Comparison of ENCODE assay signal across 17 cellular contexts in genomic region chr10:29140151-29140550, GRCh38.
DNase-seq lines count a peak whose midpoint lies in the region; ATAC-seq and TF ChIP-seq lines count a peak whose summit lies in the region.
"Had no signal": no experiment of that assay in that cellular context is flagged by ENCODE, and none has a peak within 500 bp of the region (broad histone marks: within the 10 kb centered on the region; RNA-seq: fewer than 3 reads in every experiment).

No MANE protein-coding gene starts in this region.

- H3K27me3 ChIP-seq in HUES6 (ENCODE audit: control insufficient read depth, insufficient read depth, low read length) (no peaks in the 10 kb centered on the region), endodermal cell (ENCODE audit: control insufficient read depth, insufficient read depth, low read length, poor library complexity, severe bottlenecking) (no peaks in the 10 kb centered on the region)

- peaks cover 41% of the 10 kb centered on the region for H3K4me1 Mint-ChIP-seq in endodermal cell
- H3K4me1 Mint-ChIP-seq: CD4-positive, CD25-positive, alpha-beta regulatory T cell had no signal

- H3K27ac ChIP-seq in HUES6 (ENCODE audit: low read depth, low read length) = peak overlapping the region; percentile 87; the same call in 1 of the 2 replicates
- H3K27ac ChIP-seq in endodermal cell (ENCODE audit: low read depth, low read length) = no peak overlapping the region

- ATAC-seq in GM19328 (IDR thresholded peaks at IDR 0.05; ENCODE audit: unreplicated experiment) = no peak

- no peaks in the 10 kb centered on the region; the same call in 1 of the 2 replicates for H3K9me3 ChIP-seq in HUES6 (ENCODE audit: control insufficient read depth, insufficient read depth, low read depth, low read length)
- H3K9me3 ChIP-seq in endodermal cell (ENCODE audit: control insufficient read depth, low read length) = no peaks in the 10 kb centered on the region

- DNase-seq in COLO829 (ENCODE audit: low spot score) (peak; percentile 65), endodermal cell (no peak), midbrain (lab: John Stamatoyannopoulos, UW) (peak; percentile 21), anterior cingulate cortex (lab: John Stamatoyannopoulos, UW) (no peak), kidney glomerular epithelial cell (lab: John Stamatoyannopoulos, UW) (no peak), NCI-H345 treated with DMSO at 0.1 percent for 48 hours (lab: John Stamatoyannopoulos, UW; ENCODE audit: unreplicated experiment) (no peak)
- DNase-seq: ACHN; CD4-positive, CD25-positive, alpha-beta regulatory T cell; GF-D8; H7; KG1; NCI-H1092; NCI-H526 treated with DMSO at 0.1 percent for 48 hours; NK-92 treated with Interleukin-12 subunit alpha and Interleukin-12 subunit beta, amount 100 ng/mL, for 24 hours; OCI-M1 had no signal

- WGBS in endodermal cell (ENCODE audit: insufficient coverage in 1 of 2, insufficient read length in 1 of 2), 2 experiments = no CpG with 5 or more reads among the region's 1 CpG

- no peaks in the 10 kb centered on the region for H3K36me3 Mint-ChIP-seq in endodermal cell (ENCODE audit: low read depth)
- H3K36me3 Mint-ChIP-seq: CD4-positive, CD25-positive, alpha-beta regulatory T cell had no signal

- H3K4me1 ChIP-seq in HUES6 (ENCODE audit: control insufficient read depth, insufficient read depth, low read length) (peaks cover 42% of the 10 kb centered on the region), endodermal cell (ENCODE audit: control insufficient read depth, insufficient read depth, low read length) (peaks cover 8% of the 10 kb centered on the region)

- H3K27me3 Mint-ChIP-seq in endodermal cell (ENCODE audit: insufficient read depth) = no peaks in the 10 kb centered on the region

- H3K4me3 ChIP-seq in HUES6 (ENCODE audit: low read depth, low read length) (no peak overlapping the region), endodermal cell (ENCODE audit: low read length) (no peak overlapping the region)

- TF ChIP-seq CTCF in endodermal cell (conservative IDR thresholded peaks at IDR 0.05) = no peak

- H3K27ac Mint-ChIP-seq in endodermal cell = peak overlapping the region; percentile 20
- H3K27ac Mint-ChIP-seq: CD4-positive, CD25-positive, alpha-beta regulatory T cell had no signal

- H3K9me3 Mint-ChIP-seq in endodermal cell = no peaks in the 10 kb centered on the region

- no peaks in the 10 kb centered on the region for H3K36me3 ChIP-seq in HUES6 (ENCODE audit: control insufficient read depth, insufficient read depth, low read length)
- H3K36me3 ChIP-seq in endodermal cell (ENCODE audit: control insufficient read depth, insufficient read depth, low read length) = no peaks in the 10 kb centered on the region

- no peak overlapping the region for H3K4me3 Mint-ChIP-seq in endodermal cell

- H3K9ac ChIP-seq in HUES6 (ENCODE audit: low read length) = no peak overlapping the region
- H3K9ac ChIP-seq in endodermal cell (ENCODE audit: extremely low read depth, low read length, poor library complexity, severe bottlenecking) = no peak overlapping the region

Comparison
In these comparisons a context has a peak if more than half of its experiments do, and no peak if none do; other contexts are left out.
1. DNase-seq: peak in COLO829 (single experiment) and midbrain (single experiment); none in endodermal cell (single experiment), anterior cingulate cortex (0 of 58), kidney glomerular epithelial cell (single experiment) and NCI-H345 treated with DMSO at 0.1 percent for 48 hours (single experiment).